In the genomic region with DNA sequence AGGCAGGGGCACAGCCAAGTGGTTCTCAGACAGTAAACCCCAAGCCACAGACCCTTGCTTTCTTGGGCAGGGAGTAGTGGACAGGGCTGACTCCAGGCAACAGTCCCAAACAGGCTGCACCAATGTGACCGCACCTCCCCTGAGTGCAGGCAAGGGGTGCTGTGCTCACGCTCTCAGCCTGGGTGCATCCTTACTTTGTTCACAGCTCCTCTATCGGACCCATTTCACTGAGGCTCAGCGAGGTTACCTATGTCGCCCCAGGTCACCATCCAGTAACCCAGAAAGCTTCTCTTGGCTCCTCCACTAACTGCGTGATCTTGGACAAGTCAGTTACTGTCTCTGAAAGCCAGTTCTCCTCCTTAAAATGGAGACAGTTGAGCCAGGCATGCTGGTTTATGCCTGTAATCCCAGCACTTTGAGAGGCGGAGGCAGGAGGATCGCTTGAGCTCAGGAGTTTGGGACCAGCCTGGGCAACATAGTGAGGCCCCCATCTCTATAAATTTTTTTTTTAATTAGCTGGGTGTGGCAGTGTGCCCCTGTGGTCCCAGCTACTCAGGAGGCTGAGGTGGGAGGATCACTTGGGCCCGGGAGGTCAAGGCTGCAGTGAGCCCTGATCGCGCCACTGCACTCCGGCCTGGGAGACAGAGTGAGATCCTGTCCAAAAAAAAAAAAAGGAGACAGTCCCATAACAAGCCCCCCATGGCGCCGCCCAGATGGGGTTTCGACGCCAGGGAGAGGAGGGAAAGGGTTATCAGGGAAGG, we compare ENCODE assay signal across 8 cellular contexts. TPM values are rescaled to one million over a fixed set of nuclear protein-coding genes. Genes with fewer than 3 reads are reported as not detected.
DNase-seq lines count a peak whose midpoint lies in the region; ATAC-seq and TF ChIP-seq lines count a peak whose summit lies in the region.

No MANE protein-coding gene starts in this region.

- POLR2A ChIA-PET in BJ (lab: Charles Lee): no interaction called here

- peak overlapping the region; percentile 14 to 83 for H3K27ac Mint-ChIP-seq in natural killer cell

- H3K4me1 Mint-ChIP-seq in natural killer cell: peaks cover 0 to 19% of the 10 kb centered on the region in 2 donors

- H3K36me3 Mint-ChIP-seq in natural killer cell: no peaks in the 10 kb centered on the region

- no peak for TF ChIP-seq CTCF in BJ (IDR thresholded peaks at IDR 0.05; ENCODE audit: insufficient read depth, low read depth, low read length)
- no peak for TF ChIP-seq CTCF in LNCaP clone FGC (IDR thresholded peaks at IDR 0.05; ENCODE audit: control insufficient read depth, extremely low read depth, insufficient read depth)
- TF ChIP-seq CTCF in colonic mucosa (IDR thresholded peaks at IDR 0.05): no peak
- TF ChIP-seq CTCF in natural killer cell (IDR thresholded peaks at IDR 0.05): no peak

- no peaks in the 10 kb centered on the region for H3K9me3 ChIP-seq in colonic mucosa

- peaks cover 7% of the 10 kb centered on the region for H3K4me1 ChIP-seq in colonic mucosa

- H3K4me3 Mint-ChIP-seq in natural killer cell: peak overlapping the region; percentile 84

- DNase-seq in BJ (ENCODE audit: low read depth): no peak
- no peak for DNase-seq in LNCaP clone FGC (ENCODE audit: low read depth)
- no peak for DNase-seq in colonic mucosa
- DNase-seq in natural killer cell: no peak
- no peak for DNase-seq in left colon
- no peak for DNase-seq in SIG-M5 (lab: John Stamatoyannopoulos, UW)
- DNase-seq in NCI-H146 (lab: John Stamatoyannopoulos, UW): no peak

- H3K27me3 ChIP-seq in BJ (ENCODE audit: control insufficient read depth, insufficient read depth, low read length) (peaks cover 10% of the 10 kb centered on the region), colonic mucosa (no peaks in the 10 kb centered on the region)

- H3K9ac ChIP-seq in colonic mucosa (ENCODE audit: low read depth in 2 of 2, low read length in 2 of 2): peak overlapping the region; percentile 56 to 92

- peaks cover 3% of the 10 kb centered on the region for H3K36me3 ChIP-seq in BJ (ENCODE audit: control insufficient read depth, insufficient read depth, low read length)
- H3K36me3 ChIP-seq in colonic mucosa: no peaks in the 10 kb centered on the region

- H3K27ac ChIP-seq in colonic mucosa: no peak overlapping the region

- H3K27me3 Mint-ChIP-seq in natural killer cell (ENCODE audit: low read depth in 2 of 2): peaks cover 0 to 7% of the 10 kb centered on the region in 2 donors

- intact Hi-C loops in colonic mucosa (cut with DNase I): no loop called here
- intact Hi-C loops in natural killer cell (cut with micrococcal nuclease): no loop called here
- intact Hi-C loops in left colon (cut with DNase I, micrococcal nuclease): no loop called here

- no peak for ATAC-seq in natural killer cell
- ATAC-seq in left colon: no peak
- no peak for ATAC-seq in HG03460 (IDR thresholded peaks at IDR 0.05; ENCODE audit: unreplicated experiment)

- CTCF ChIA-PET in BJ (lab: Yijun Ruan, JAX): interaction anchor here (1.3 kb wide), 1 partner anchor 146 kb away, joined by 3 read pairs; no protein-coding TSS in a partner anchor

- H3K4me3 ChIP-seq in BJ (ENCODE audit: low read depth, low read length) (peak overlapping the region; percentile 99), LNCaP clone FGC (ENCODE audit: low read depth, low read length) (peak overlapping the region; percentile 93), colonic mucosa (peak overlapping the region; percentile 70)

- H3K9me3 Mint-ChIP-seq in natural killer cell: no peaks in the 10 kb centered on the region

RNA-seq across cellular contexts. Expression of gene MAN2B2, which starts 0.8 kb away (rescaled TPM):
- polyA plus RNA-seq in BJ (2011; rRNA removed): 21.9 and 43.5 TPM in 2 replicates
- polyA minus RNA-seq in BJ (2011; rRNA and poly(A)+ RNA removed): 19.7 and 23.2 TPM in 2 replicates
- 10 to 100 TPM; 30.7 to 31.1 TPM for total RNA-seq in colonic mucosa
- total RNA-seq in natural killer cell: 10 to 100 TPM; 34.5 to 47.8 (median 39.0) TPM
- total RNA-seq in left colon: 10 to 100 TPM; 33.5 to 40.3 TPM
